1 cellular context compared by ENCODE assay signal in genomic region chr3:48928679-48929078, GRCh38.
TF ChIP-seq lines count a peak whose summit lies in the region.

No MANE protein-coding gene starts in this region.

TF ChIP-seq in GM12878, 131 proteins besides CTCF, POLR2A, EP300 and RAD21 (continued from another document):
- TF ChIP-seq IRF4 (IDR thresholded peaks at IDR 0.05; ENCODE audit: low read depth, low read length) (peak; percentile 31; the same call in 1 of the 2 replicates), ZNF384 (IDR thresholded peaks at IDR 0.05; ENCODE audit: borderline replicate concordance, low read depth, low read length) (peak; percentile 72), PML (IDR thresholded peaks at IDR 0.05; ENCODE audit: low read length) (0 out of 2 replicates have a peak, but pooled peaks have one; percentile 44), IKZF2 (IDR thresholded peaks at IDR 0.05) (peak in 1 of 2 experiments; percentile 17; a peak in 2 of 4 replicates), ZBTB4 (CRISPR knock-in tag; IDR thresholded peaks at IDR 0.05) (no peak), HDAC2 (IDR thresholded peaks at IDR 0.05) (no peak), NR2F1 (conservative IDR thresholded peaks at IDR 0.05) (0 out of 2 replicates have a peak, but pooled peaks have one; percentile 6), JUNB (IDR thresholded peaks at IDR 0.05) (peak; percentile 55), SPI1 (IDR thresholded peaks at IDR 0.05; ENCODE audit: borderline replicate concordance, insufficient read depth, low read depth, low read length) (0 out of 2 replicates have a peak, but pooled peaks have one; percentile 27)
